In the genomic region with DNA sequence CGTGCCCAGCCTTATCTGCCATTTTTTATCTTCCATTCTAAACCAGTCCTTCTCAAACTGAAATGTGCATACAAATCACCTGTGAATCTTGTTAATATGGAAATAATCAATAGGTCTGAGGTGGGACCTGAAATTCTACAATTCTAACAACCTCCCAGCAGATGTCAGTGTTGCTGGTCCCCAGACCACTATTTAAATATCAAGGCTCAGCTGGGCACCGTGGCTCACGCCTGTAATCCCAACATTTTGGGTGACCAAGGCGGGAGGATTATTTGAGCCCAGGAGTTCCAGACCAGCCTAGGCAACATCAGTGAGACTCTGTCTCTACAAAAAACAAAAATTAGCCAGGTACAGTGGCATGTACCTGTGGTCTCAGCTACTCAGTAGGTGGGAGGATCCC, we compare ENCODE assay signal across 9 cellular contexts. TPM values are rescaled to one million over a fixed set of nuclear protein-coding genes. Genes with fewer than 3 reads are reported as not detected.
DNase-seq lines count a peak whose midpoint lies in the region; ATAC-seq, FAIRE-seq and TF ChIP-seq lines count a peak whose summit lies in the region.
"Had no signal": no experiment of that assay in that cellular context is flagged by ENCODE, and none has a peak within 500 bp of the region (broad histone marks: within the 10 kb centered on the region; RNA-seq: fewer than 3 reads in every experiment).

No MANE protein-coding gene starts in this region.

- H3K4me3 Mint-ChIP-seq in activated CD4-positive, alpha-beta memory T cell treated with anti-CD3 and anti-CD28 coated beads, Interleukin-2, amount 10 ng/mL, durations not matched to agents 7 days and 5 days, result no peak overlapping the region

- H3K9ac ChIP-seq in kidney (ENCODE audit: low read length in 2 of 2), result no peak overlapping the region

- no peak for TF ChIP-seq POLR2A in suprapubic skin (IDR thresholded peaks at IDR 0.05)

- intact Hi-C loops in kidney (cut with DNase I), result no loop called here

- no peak overlapping the region for H3K27ac Mint-ChIP-seq in activated CD4-positive, alpha-beta memory T cell treated with anti-CD3 and anti-CD28 coated beads, Interleukin-2, amount 10 ng/mL, durations not matched to agents 7 days and 5 days

- H3K27me3 Mint-ChIP-seq in activated CD4-positive, alpha-beta memory T cell treated with anti-CD3 and anti-CD28 coated beads, Interleukin-2, amount 10 ng/mL, durations not matched to agents 7 days and 5 days, result peaks cover 8% of the 10 kb centered on the region

- H3K27me3 ChIP-seq in DOHH2 (ENCODE audit: control insufficient read depth, low read length), result no peaks in the 10 kb centered on the region
- no peaks in the 10 kb centered on the region for H3K27me3 ChIP-seq in suprapubic skin

- H3K4me1 Mint-ChIP-seq in activated CD4-positive, alpha-beta memory T cell treated with anti-CD3 and anti-CD28 coated beads, Interleukin-2, amount 10 ng/mL, durations not matched to agents 7 days and 5 days, result no peaks in the 10 kb centered on the region

- TF ChIP-seq CTCF in DOHH2 (IDR thresholded peaks at IDR 0.05; ENCODE audit: low read depth, low read length, poor library complexity, severe bottlenecking), result peak; percentile 63
- TF ChIP-seq CTCF in HEK293 (tag by site-specific recombination; IDR thresholded peaks at IDR 0.05), result no peak
- peak; percentile 42 for TF ChIP-seq CTCF in kidney (IDR thresholded peaks at IDR 0.05; ENCODE audit: borderline replicate concordance, extremely low read depth, insufficient read depth)
- no peak for TF ChIP-seq CTCF in suprapubic skin (IDR thresholded peaks at IDR 0.05)

- H3K36me3 Mint-ChIP-seq in activated CD4-positive, alpha-beta memory T cell treated with anti-CD3 and anti-CD28 coated beads, Interleukin-2, amount 10 ng/mL, durations not matched to agents 7 days and 5 days (ENCODE audit: low read depth), result no peaks in the 10 kb centered on the region

- H3K36me3 ChIP-seq in DOHH2 (ENCODE audit: control insufficient read depth, low read length) (no peaks in the 10 kb centered on the region), HEK293 (ENCODE audit: control insufficient read depth in 2 of 2, insufficient read depth in 1 of 2, low read length in 2 of 2) (no peaks in the 10 kb centered on the region), kidney (ENCODE audit: control insufficient read depth in 1 of 2, insufficient read depth in 2 of 2, low read length in 2 of 2) (no peaks in the 10 kb centered on the region), suprapubic skin (no peaks in the 10 kb centered on the region)

- WGBS in suprapubic skin, result 47% methylated on average over 4 of the region's 4 CpGs

- POLR2A ChIA-PET in HEK293 (lab: Yijun Ruan, JAX), result no interaction called here
- POLR2A ChIA-PET in activated CD4-positive, alpha-beta memory T cell treated with anti-CD3 and anti-CD28 coated beads, Interleukin-2, amount 10 ng/mL, durations not matched to agents 7 days and 5 days (lab: Charles Lee), result interaction anchor here (0.9 kb wide), 1 partner anchor 31 kb away, joined by 3 read pairs; no protein-coding TSS in a partner anchor

- no peak overlapping the region for H3K27ac ChIP-seq in DOHH2 (ENCODE audit: low read depth, low read length)
- H3K27ac ChIP-seq in HEK293 (ENCODE audit: extremely low read depth, low read depth, low read length), result no peak overlapping the region
- no peak overlapping the region for H3K27ac ChIP-seq in kidney (ENCODE audit: low read depth in 2 of 2, low read length in 2 of 2)
- no peak overlapping the region for H3K27ac ChIP-seq in suprapubic skin
- H3K27ac ChIP-seq: epithelial cell of prostate had no signal

- H4K20me1 ChIP-seq in DOHH2 (ENCODE audit: control insufficient read depth, insufficient read depth, low read depth, low read length), result no peaks in the 10 kb centered on the region

- ATAC-seq in GM18861 (IDR thresholded peaks at IDR 0.05; ENCODE audit: unreplicated experiment), result no peak

- CTCF ChIA-PET in HEK293 (lab: Yijun Ruan, JAX), result interaction anchor here (0.6 to 4.5 kb wide), 8 partner anchors 9 to 161 kb away, joined by 3 to 22 read pairs (median 6); no protein-coding TSS in a partner anchor
- CTCF ChIA-PET in activated CD4-positive, alpha-beta memory T cell treated with anti-CD3 and anti-CD28 coated beads, Interleukin-2, amount 10 ng/mL, durations not matched to agents 7 days and 5 days (lab: Charles Lee), result interaction anchor here (0.6 to 5.8 kb wide), 5 partner anchors 12 to 201 kb away, joined by 3 to 18 read pairs (median 3); a partner anchor contains a TSS

- no peaks in the 10 kb centered on the region for H3K9me3 ChIP-seq in DOHH2 (ENCODE audit: control insufficient read depth, insufficient read depth, low read length)
- no peaks in the 10 kb centered on the region for H3K9me3 ChIP-seq in HEK293 (ENCODE audit: control insufficient read depth, insufficient read depth, low read depth, low read length)
- H3K9me3 ChIP-seq in kidney (ENCODE audit: control insufficient read depth in 1 of 2, low read length in 2 of 2), result no peaks in the 10 kb centered on the region
- H3K9me3 ChIP-seq in suprapubic skin, result no peaks in the 10 kb centered on the region

- H3K4me3 ChIP-seq in DOHH2 (ENCODE audit: low read length) (no peak overlapping the region), HEK293 (ENCODE audit: low read depth, low read length) (no peak overlapping the region), kidney (ENCODE audit: low read length in 2 of 2) (no peak overlapping the region), suprapubic skin (no peak overlapping the region)

- peak; percentile 26 for DNase-seq in activated CD4-positive, alpha-beta memory T cell treated with anti-CD3 and anti-CD28 coated beads, Interleukin-2, amount 10 ng/mL, durations not matched to agents 7 days and 5 days
- DNase-seq in kidney, result no peak
- no peak for DNase-seq in GM03348 (ENCODE audit: low spot score)
- DNase-seq in suprapubic skin (ENCODE audit: low spot score in 2 of 2), result no peak
- no peak for DNase-seq in cortex of kidney (lab: John Stamatoyannopoulos, UW)

- FAIRE-seq in kidney (lab: Jason Lieb, UNC), result no peak

- no peak for TF ChIP-seq EP300 in suprapubic skin (IDR thresholded peaks at IDR 0.05)

- H3K9me3 Mint-ChIP-seq in activated CD4-positive, alpha-beta memory T cell treated with anti-CD3 and anti-CD28 coated beads, Interleukin-2, amount 10 ng/mL, durations not matched to agents 7 days and 5 days, result no peaks in the 10 kb centered on the region

- no peaks in the 10 kb centered on the region for H3F3A ChIP-seq in DOHH2 (ENCODE audit: control insufficient read depth, insufficient read depth)

- H3K9me2 ChIP-seq in DOHH2 (replicated peaks; ENCODE audit: control insufficient read depth, low read length), result no peaks in the 10 kb centered on the region

- no peak overlapping the region for H3K4me2 ChIP-seq in DOHH2 (ENCODE audit: low read length)

- peaks cover 3% of the 10 kb centered on the region; the same call in 1 of the 2 replicates for H3K4me1 ChIP-seq in DOHH2 (ENCODE audit: control insufficient read depth, low read length)
- peaks cover 9% of the 10 kb centered on the region for H3K4me1 ChIP-seq in HEK293 (ENCODE audit: control insufficient read depth, insufficient read depth, low read length)
- H3K4me1 ChIP-seq in kidney (ENCODE audit: control insufficient read depth in 1 of 2, insufficient read depth in 1 of 2, low read depth in 1 of 2, low read length in 2 of 2), result peaks cover 21 to 24% of the 10 kb centered on the region in 2 donors
- peaks cover 25% of the 10 kb centered on the region for H3K4me1 ChIP-seq in suprapubic skin

- no peaks in the 10 kb centered on the region for H3K79me2 ChIP-seq in DOHH2 (ENCODE audit: control insufficient read depth, low read length)

TF ChIP-seq in HEK293, 187 proteins besides CTCF, POLR2A, EP300 and RAD21:
- no peak for TF ChIP-seq ZNF214 (tag by site-specific recombination; IDR thresholded peaks at IDR 0.05; ENCODE audit: borderline replicate concordance)
- TF ChIP-seq, protein P1, sequence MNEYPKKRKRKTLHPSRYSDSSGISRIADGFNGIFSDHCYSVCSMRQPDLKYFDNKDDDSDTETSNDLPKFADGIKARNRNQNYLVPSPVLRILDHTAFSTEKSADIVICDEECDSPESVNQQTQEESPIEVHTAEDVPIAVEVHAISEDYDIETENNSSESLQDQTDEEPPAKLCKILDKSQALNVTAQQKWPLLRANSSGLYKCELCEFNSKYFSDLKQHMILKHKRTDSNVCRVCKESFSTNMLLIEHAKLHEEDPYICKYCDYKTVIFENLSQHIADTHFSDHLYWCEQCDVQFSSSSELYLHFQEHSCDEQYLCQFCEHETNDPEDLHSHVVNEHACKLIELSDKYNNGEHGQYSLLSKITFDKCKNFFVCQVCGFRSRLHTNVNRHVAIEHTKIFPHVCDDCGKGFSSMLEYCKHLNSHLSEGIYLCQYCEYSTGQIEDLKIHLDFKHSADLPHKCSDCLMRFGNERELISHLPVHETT (tag by site-specific recombination; IDR thresholded peaks at IDR 0.05), result 0 out of 2 replicates have a peak, but pooled peaks have one; percentile 2
- peak; percentile 23; the same call in 1 of the 2 replicates for TF ChIP-seq ZBTB8A (tag by site-specific recombination; IDR thresholded peaks at IDR 0.05)

RNA-seq across cellular contexts. Expression of a gene that starts 4.1 kb away (rescaled TPM):
- total RNA-seq in activated CD4-positive, alpha-beta memory T cell treated with anti-CD3 and anti-CD28 coated beads, Interleukin-2, amount 10 ng/mL, durations not matched to agents 7 days and 5 days, result 1 to 10 TPM; 1.5 to 1.6 TPM
- total RNA-seq in kidney (0.91 TPM), suprapubic skin (1 to 10 TPM in 2 of 4 donors, under 1 TPM in 2; 0.68 to 3.2 (median 1.3) TPM)
- polyA plus RNA-seq in kidney (ENCODE audit: insufficient read depth, low read depth, low replicate concordance), result 11.8 TPM

RNA-seq across cellular contexts. Expression of a gene that starts 44.1 kb away (rescaled TPM):
- total RNA-seq in activated CD4-positive, alpha-beta memory T cell treated with anti-CD3 and anti-CD28 coated beads, Interleukin-2, amount 10 ng/mL, durations not matched to agents 7 days and 5 days, result 10 to 100 TPM; 52.1 to 52.5 TPM
- total RNA-seq in kidney (70.7 TPM), suprapubic skin (10 to 100 TPM; 55.0 to 79.7 (median 63.8) TPM)
- 9.4 TPM for polyA plus RNA-seq in kidney (ENCODE audit: insufficient read depth, low read depth, low replicate concordance)

RNA-seq across cellular contexts. Expression of a gene that starts 44.8 kb away (rescaled TPM):
- not detected for total RNA-seq in activated CD4-positive, alpha-beta memory T cell treated with anti-CD3 and anti-CD28 coated beads, Interleukin-2, amount 10 ng/mL, durations not matched to agents 7 days and 5 days
- 89.3 TPM for total RNA-seq in kidney
- polyA plus RNA-seq in kidney (ENCODE audit: insufficient read depth, low read depth, low replicate concordance), result 16.6 TPM
- 10 to 100 TPM; 24.7 to 43.0 (median 27.4) TPM for total RNA-seq in suprapubic skin

Comparison
In these comparisons a context has a peak if more than half of its experiments do, and no peak if none do; other contexts are left out.
1. CTCF ChIP-seq: peak in DOHH2 (single experiment) and kidney (single experiment); none in HEK293 (single experiment) and suprapubic skin (0 of 2).
2. RNA of a gene that starts 44.8 kb away (total RNA-seq): 89.3 TPM in kidney (single experiment) and 24.7 to 43.0 TPM in suprapubic skin; not detected in activated CD4-positive, alpha-beta memory T cell treated with anti-CD3 and anti-CD28 coated beads, Interleukin-2, amount 10 ng/mL, durations not matched to agents 7 days and 5 days; every median in the first group is over 10 times any median in the second.